Comparison of ENCODE assay signal across 8 cellular contexts in genomic region chr3:15331606-15332404, GRCh38. TPM values are rescaled to one million over a fixed set of nuclear protein-coding genes. Genes with fewer than 3 reads are reported as not detected.
A peak's percentile ranks its signal among the peaks of the same experiment; 100 is the strongest.
DNase-seq lines count a peak whose midpoint lies in the region; ATAC-seq and TF ChIP-seq lines count a peak whose summit lies in the region.

No MANE protein-coding gene starts in this region.

- H3K4me3 ChIP-seq in GM12864 (ENCODE audit: low read depth, low read length): peak overlapping the region; percentile 94
- H3K4me3 ChIP-seq in PC-9: peak overlapping the region; percentile 95
- peak overlapping the region; percentile 89 for H3K4me3 ChIP-seq in left ventricle myocardium inferior
- H3K4me3 ChIP-seq in rectal smooth muscle tissue (ENCODE audit: low read length): peak overlapping the region; percentile 95

- peak overlapping the region; percentile 88 for H3K4me3 Mint-ChIP-seq in activated naive CD4-positive, alpha-beta T cell treated with anti-CD3 and anti-CD28 coated beads, Interleukin-2, amount 50 U/mL, for 24 hours

- CTCF ChIA-PET in PC-9 (lab: Charles Lee): interaction anchor here (0.9 to 1.9 kb wide), 2 partner anchors 63 to 64 kb away, joined by 4 to 10 read pairs; no protein-coding TSS in a partner anchor

- intact Hi-C loops in PC-9 (cut with micrococcal nuclease; ENCODE audit: unreplicated experiment) (loop anchor here (1.0 to 2.0 kb wide), 2 partner anchors 46 to 63 kb away; no protein-coding TSS in a partner anchor), left ventricle myocardium inferior (cut with micrococcal nuclease) (loop anchor here (2.0 kb wide), 1 partner anchor 63 kb away; no protein-coding TSS in a partner anchor)

- no peaks in the 10 kb centered on the region for H3K9me3 Mint-ChIP-seq in activated naive CD4-positive, alpha-beta T cell treated with anti-CD3 and anti-CD28 coated beads, Interleukin-2, amount 50 U/mL, for 24 hours

- TSS peak; percentile 31 for BruUV-seq in PC-9 (replicated peaks; lab: Mats Ljungman, UMichigan)

- H3K27me3 Mint-ChIP-seq in activated naive CD4-positive, alpha-beta T cell treated with anti-CD3 and anti-CD28 coated beads, Interleukin-2, amount 50 U/mL, for 24 hours: no peaks in the 10 kb centered on the region

- no peaks in the 10 kb centered on the region for H3K9me2 ChIP-seq in PC-9 (ENCODE audit: insufficient read depth)

- H2AFZ ChIP-seq in PC-9: peak overlapping the region; percentile 85

- POLR2A ChIA-PET in PC-9 (lab: Charles Lee; ENCODE audit: unreplicated experiment): interaction anchor here (0.5 kb wide), 1 partner anchor 9 kb away, joined by 3 read pairs; no protein-coding TSS in a partner anchor

- H3K79me2 ChIP-seq in PC-9 (ENCODE audit: low read depth): peaks cover 44% of the 10 kb centered on the region

- 0 out of 2 replicates have a peak, but pooled peaks cover under 1% of the 10 kb centered on the region for H3K36me3 ChIP-seq in PC-9 (ENCODE audit: low read depth)
- no peaks in the 10 kb centered on the region for H3K36me3 ChIP-seq in left ventricle myocardium inferior
- no peaks in the 10 kb centered on the region for H3K36me3 ChIP-seq in rectal smooth muscle tissue (ENCODE audit: control insufficient read depth, insufficient read depth, low read length)

- peaks cover 24% of the 10 kb centered on the region for H3F3A ChIP-seq in PC-9 (ENCODE audit: insufficient read depth, low read depth)

- ATAC-seq in HG02588 (IDR thresholded peaks at IDR 0.05; ENCODE audit: unreplicated experiment) (peak; percentile 35), HG03457 (IDR thresholded peaks at IDR 0.05; ENCODE audit: unreplicated experiment) (no peak)

- H3K9ac ChIP-seq in rectal smooth muscle tissue (ENCODE audit: low read length): peak overlapping the region; percentile 67

- H3K36me3 Mint-ChIP-seq in activated naive CD4-positive, alpha-beta T cell treated with anti-CD3 and anti-CD28 coated beads, Interleukin-2, amount 50 U/mL, for 24 hours: peaks cover 7% of the 10 kb centered on the region

- peaks cover 61% of the 10 kb centered on the region for H3K4me1 Mint-ChIP-seq in activated naive CD4-positive, alpha-beta T cell treated with anti-CD3 and anti-CD28 coated beads, Interleukin-2, amount 50 U/mL, for 24 hours

- no peaks in the 10 kb centered on the region for H4K20me1 ChIP-seq in PC-9 (ENCODE audit: insufficient read depth)

- no peaks in the 10 kb centered on the region for H3K27me3 ChIP-seq in PC-9 (ENCODE audit: insufficient read depth, low read depth)
- no peaks in the 10 kb centered on the region for H3K27me3 ChIP-seq in left ventricle myocardium inferior (ENCODE audit: low read depth)
- no peaks in the 10 kb centered on the region for H3K27me3 ChIP-seq in rectal smooth muscle tissue (ENCODE audit: control insufficient read depth, insufficient read depth, low read length)

- H3K27ac Mint-ChIP-seq in activated naive CD4-positive, alpha-beta T cell treated with anti-CD3 and anti-CD28 coated beads, Interleukin-2, amount 50 U/mL, for 24 hours: peak overlapping the region; percentile 77

- no peaks in the 10 kb centered on the region for H3K9me3 ChIP-seq in PC-9 (ENCODE audit: insufficient read depth, low read depth)
- no peaks in the 10 kb centered on the region for H3K9me3 ChIP-seq in left ventricle myocardium inferior (replicated peaks)

- H3K27ac ChIP-seq in PC-9: no peak overlapping the region
- H3K27ac ChIP-seq in left ventricle myocardium inferior (replicated peaks): peak overlapping the region; percentile 85
- H3K27ac ChIP-seq in rectal smooth muscle tissue (ENCODE audit: low read depth, low read length): peak overlapping the region; percentile 63

- peaks cover 75% of the 10 kb centered on the region for H3K4me1 ChIP-seq in PC-9 (replicated peaks; ENCODE audit: insufficient read depth)
- peaks cover 59% of the 10 kb centered on the region for H3K4me1 ChIP-seq in left ventricle myocardium inferior
- H3K4me1 ChIP-seq in rectal smooth muscle tissue (ENCODE audit: control insufficient read depth, insufficient read depth, low read length): no peaks in the 10 kb centered on the region

- DNase-seq in GM12864 (ENCODE audit: low read depth) (no peak), PC-9 (no peak), left ventricle myocardium inferior (peak; percentile 33), NCI-H2171 treated with DMSO at 0.1 percent for 48 hours (lab: John Stamatoyannopoulos, UW) (no peak)

- TF ChIP-seq CTCF in GM12864 (IDR thresholded peaks at IDR 0.05; ENCODE audit: low read depth, low read length, missing control alignments) (no peak), PC-9 (conservative IDR thresholded peaks at IDR 0.05) (no peak), left ventricle myocardium inferior (IDR thresholded peaks at IDR 0.05; ENCODE audit: borderline replicate concordance) (no peak)

- H3K4me2 ChIP-seq in PC-9: peak overlapping the region; percentile 95

RNA-seq across cellular contexts. Expression of gene SH3BP5, which starts 0.6 kb away (rescaled TPM):
- total RNA-seq in PC-9 (2021): 31.6 and 39.3 TPM in 2 replicates
- total RNA-seq in left ventricle myocardium inferior: 8.8 TPM
